1 cellular context compared by ENCODE assay signal in genomic region chr20:58523916-58524315, GRCh38.
A peak's percentile ranks its signal among the peaks of the same experiment; 100 is the strongest.
TF ChIP-seq lines count a peak whose summit lies in the region.

No MANE protein-coding gene starts in this region.

TF ChIP-seq in endothelial cell of umbilical vein, 7 proteins besides CTCF, POLR2A, EP300 and RAD21:
- peak; percentile 8 for TF ChIP-seq FOS (IDR thresholded peaks at IDR 0.05; ENCODE audit: borderline replicate concordance, insufficient read depth, low read length)
- no peak for TF ChIP-seq JUN (IDR thresholded peaks at IDR 0.05; ENCODE audit: borderline replicate concordance, insufficient read depth, insufficient read length, low read depth)
